8 cellular contexts compared by ENCODE assay signal in genomic region chr9:128723352-128723865, GRCh38. TPM values are rescaled to one million over a fixed set of nuclear protein-coding genes. Genes with fewer than 3 reads are reported as not detected.
A peak's percentile ranks its signal among the peaks of the same experiment; 100 is the strongest.
DNase-seq lines count a peak whose midpoint lies in the region; ATAC-seq and TF ChIP-seq lines count a peak whose summit lies in the region.

No MANE protein-coding gene starts in this region.

- no peaks in the 10 kb centered on the region for H3K9me3 ChIP-seq in SJCRH30 (replicated peaks)
- no peaks in the 10 kb centered on the region for H3K9me3 ChIP-seq in fibroblast of lung (ENCODE audit: control insufficient read depth, insufficient read depth, low read depth, low read length)

- peak in 1 of 2 experiments; percentile 50 for DNase-seq in SJCRH30
- no peak for DNase-seq in fibroblast of lung (ENCODE audit: low read depth in 2 of 2)
- no peak for DNase-seq in retinal pigment epithelial cell (ENCODE audit: low read depth)
- DNase-seq in SIG-M5 treated with dmso at 0.1 percent for 504 hours (lab: John Stamatoyannopoulos, UW; ENCODE audit: unreplicated experiment), result no peak
- no peak for DNase-seq in DMS79 (lab: John Stamatoyannopoulos, UW)
- DNase-seq in activated CD8-positive, alpha-beta memory T cell treated with anti-CD3 and anti-CD28 coated beads, Interleukin-2, amount 50 U/mL, for 48 hours, result no peak

- no peaks in the 10 kb centered on the region for H3K36me3 ChIP-seq in SJCRH30
- H3K36me3 ChIP-seq in fibroblast of lung (ENCODE audit: control insufficient read depth, insufficient read depth, low read length), result peaks cover 1% of the 10 kb centered on the region

- H3K4me1 ChIP-seq in SJCRH30, result 0 out of 2 replicates have a peak, but pooled peaks cover 2% of the 10 kb centered on the region
- peaks cover 4% of the 10 kb centered on the region for H3K4me1 ChIP-seq in fibroblast of lung (ENCODE audit: control insufficient read depth, extremely low read depth, insufficient read depth, low read length)

- peak overlapping the region; percentile 69 for H3K4me2 ChIP-seq in fibroblast of lung (ENCODE audit: extremely low read depth, insufficient read depth, low read length)

- H3K27me3 ChIP-seq in SJCRH30 (no peaks in the 10 kb centered on the region), fibroblast of lung (ENCODE audit: control insufficient read depth, insufficient read depth, low read length) (no peaks in the 10 kb centered on the region)

- H4K20me1 ChIP-seq in fibroblast of lung (ENCODE audit: control insufficient read depth, extremely low read depth, insufficient read depth, low read length), result no peaks in the 10 kb centered on the region

- no peak overlapping the region for H3K9ac ChIP-seq in fibroblast of lung (ENCODE audit: insufficient read depth, low read length)

- H3K4me3 ChIP-seq in GM08714 (ENCODE audit: low read length), result peak overlapping the region; percentile 84
- H3K4me3 ChIP-seq in SJCRH30, result peak overlapping the region; percentile 78
- peak overlapping the region; percentile 43 to 75 (median 60) for H3K4me3 ChIP-seq in fibroblast of lung (replicated peaks in 1 of 4; ENCODE audit: control extremely low read depth in 1 of 4, insufficient read depth in 1 of 4, low read depth in 3 of 4, low read length in 4 of 4)
- H3K4me3 ChIP-seq in retinal pigment epithelial cell (ENCODE audit: low read length), result peak overlapping the region; percentile 86

- peak overlapping the region; percentile 6 for H2AFZ ChIP-seq in fibroblast of lung (ENCODE audit: low read length)

- TF ChIP-seq CTCF in fibroblast of lung (conservative IDR thresholded peaks at IDR 0.05 in 1 of 2, IDR thresholded peaks at IDR 0.05 in 1 of 2; ENCODE audit: low read depth in 1 of 2, low read length in 2 of 2), result no peak
- no peak for TF ChIP-seq CTCF in retinal pigment epithelial cell (conservative IDR thresholded peaks at IDR 0.05; ENCODE audit: low read depth, low read length)

- ATAC-seq in GM18867 (IDR thresholded peaks at IDR 0.05; ENCODE audit: unreplicated experiment), result no peak

- H3K27ac ChIP-seq in SJCRH30 (peak overlapping the region; percentile 62), fibroblast of lung (ENCODE audit: insufficient read depth, low read length) (no peak overlapping the region)

- H3K79me2 ChIP-seq in fibroblast of lung (ENCODE audit: control insufficient read depth, insufficient read depth, low read length), result no peaks in the 10 kb centered on the region

RNA-seq across cellular contexts. Expression of gene ZDHHC12, which starts 0.5 kb away (rescaled TPM):
- 35.0 and 37.4 TPM in 2 replicates for total RNA-seq in SJCRH30 (2014; rRNA removed; shearing (Covaris generic))
- 19.8 and 39.0 TPM in 2 replicates for total RNA-seq in fibroblast of lung
- polyA plus RNA-seq in fibroblast of lung, result 19.1 and 27.3 TPM in 2 replicates
- polyA plus RNA-seq in fibroblast of lung (2012), result 29.6 and 55.4 TPM in 2 replicates
- 30.4 and 34.8 TPM in 2 replicates for polyA minus RNA-seq in fibroblast of lung (ENCODE audit: low replicate concordance)

RNA-seq across cellular contexts. Expression of gene PKN3, which starts 21.1 kb away (rescaled TPM):
- 15.8 and 20.2 TPM in 2 replicates for total RNA-seq in SJCRH30 (2014; rRNA removed; shearing (Covaris generic))
- 1.3 and 1.7 TPM in 2 replicates for total RNA-seq in fibroblast of lung
- 1.8 and 4.6 TPM in 2 replicates for polyA plus RNA-seq in fibroblast of lung
- polyA plus RNA-seq in fibroblast of lung (2012), result 1.7 and 4.6 TPM in 2 replicates
- polyA minus RNA-seq in fibroblast of lung (ENCODE audit: low replicate concordance), result 2.7 and 21.5 TPM in 2 replicates

RNA-seq across cellular contexts. Expression of gene SET, which starts 34.4 kb away (rescaled TPM):
- total RNA-seq in SJCRH30 (2014; rRNA removed; shearing (Covaris generic)), result 1,089 and 1,149 TPM in 2 replicates
- 456 and 503 TPM in 2 replicates for total RNA-seq in fibroblast of lung
- 256 and 288 TPM in 2 replicates for polyA plus RNA-seq in fibroblast of lung
- polyA plus RNA-seq in fibroblast of lung (2012), result 291 and 369 TPM in 2 replicates
- polyA minus RNA-seq in fibroblast of lung (ENCODE audit: low replicate concordance), result 12.3 and 19.0 TPM in 2 replicates

RNA-seq across cellular contexts. Expression of gene ZER1, which starts 48.3 kb away (rescaled TPM):
- 18.8 and 19.9 TPM in 2 replicates for total RNA-seq in SJCRH30 (2014; rRNA removed; shearing (Covaris generic))
- 16.7 and 26.3 TPM in 2 replicates for total RNA-seq in fibroblast of lung
- 18.5 and 21.5 TPM in 2 replicates for polyA plus RNA-seq in fibroblast of lung
- polyA plus RNA-seq in fibroblast of lung (2012), result 23.7 and 26.0 TPM in 2 replicates
- polyA minus RNA-seq in fibroblast of lung (ENCODE audit: low replicate concordance), result 189 and 247 TPM in 2 replicates
